ENCODE assay signal across 34 cellular contexts in the genomic region with DNA sequence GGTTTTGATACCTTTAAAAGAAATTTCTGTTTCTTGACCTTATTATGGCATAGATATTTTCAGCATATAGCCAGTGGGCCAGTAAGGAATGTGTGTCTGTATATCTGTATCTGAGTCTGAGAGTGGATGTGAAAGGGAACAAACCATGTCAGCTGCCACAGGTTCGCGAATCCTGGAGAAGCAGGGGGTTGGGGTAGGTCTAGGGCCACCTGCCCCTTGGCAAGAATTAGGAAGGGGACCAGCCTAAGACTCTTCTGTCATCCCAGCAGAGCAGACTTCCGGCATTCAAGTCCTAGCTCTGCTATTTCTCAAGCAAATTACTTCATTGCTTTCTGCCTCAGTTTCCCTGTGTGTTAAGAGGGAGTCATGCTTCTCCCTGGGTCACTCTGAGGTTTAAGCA.
"Had no signal": no experiment of that assay in that cellular context is flagged by ENCODE, and none has a peak within 500 bp of the region (broad histone marks: within the 10 kb centered on the region; RNA-seq: fewer than 3 reads in every experiment).

No MANE protein-coding gene starts in this region.

- H3K4me2 ChIP-seq: KMS-11 had no signal

- H3K36me3 ChIP-seq: MG63 had no signal

- H3K9me3 ChIP-seq: MG63 had no signal

- DNase-seq: Karpas-422, Kasumi-1, KG1, MG63, MM.1S, MV-4-11, NCI-H1048, NCI-H1092, NCI-H1092 treated with DMSO at 0.1 percent for 48 hours, NCI-H1105, NCI-H1105 treated with DMSO at 0.1 percent for 48 hours, NCI-H1417, NCI-H1417 treated with DMSO at 0.1 percent for 48 hours, NCI-H1436, NCI-H1436 treated with DMSO at 0.1 percent for 48 hours, NCI-H146, NCI-H1694, NCI-H1694 treated with DMSO at 0.1 percent for 48 hours, NCI-H187, NCI-H187 treated with DMSO at 0.1 percent for 48 hours, NCI-H1930, NCI-H2029, NCI-H2029 treated with DMSO at 0.1 percent for 48 hours, NCI-H2081, NCI-H2081 treated with DMSO at 0.1 percent for 48 hours, NCI-H2107, NCI-H2171, NCI-H2171 treated with DMSO at 0.1 percent for 48 hours, NCI-H2227 treated with DMSO at 0.1 percent for 48 hours, NCI-H226, NCI-H345, NCI-H446, NCI-H446 treated with DMSO at 0.1 percent for 48 hours had no signal

- H3K27me3 ChIP-seq: MG63 had no signal

- H3K27ac ChIP-seq: KMS-11 had no signal

- H3K4me3 ChIP-seq: MG63 had no signal
